In genomic region chr7:140656548-140657515, GRCh38 we compare ENCODE assay signal across 9 cellular contexts. TPM values are rescaled to one million over a fixed set of nuclear protein-coding genes. Genes with fewer than 3 reads are reported as not detected.
DNase-seq lines count a peak whose midpoint lies in the region; ATAC-seq, FAIRE-seq and TF ChIP-seq lines count a peak whose summit lies in the region.
"Had no signal": no experiment of that assay in that cellular context is flagged by ENCODE, and none has a peak within 500 bp of the region (broad histone marks: within the 10 kb centered on the region; RNA-seq: fewer than 3 reads in every experiment).

No MANE protein-coding gene starts in this region.

- no peaks in the 10 kb centered on the region for H3K79me1 ChIP-seq in IMR-90 (ENCODE audit: low read depth in 1 of 2, low read length in 2 of 2)

- peak overlapping the region; percentile 66 for H4K5ac ChIP-seq in IMR-90 (ENCODE audit: low read depth, low read length)

- dilution Hi-C loops in IMR-90 (cut with HindIII; ENCODE audit: low sequenced_read_pairs, unreplicated experiment) = no loop called here

- peak overlapping the region; percentile 43; the same call in 1 of the 2 replicates for H3K4ac ChIP-seq in IMR-90 (ENCODE audit: low read depth, low read length)

- no peaks in the 10 kb centered on the region for H3K36me3 Mint-ChIP-seq in activated CD4-positive, alpha-beta memory T cell treated with anti-CD3 and anti-CD28 coated beads for 36 hours

- H3K9me3 Mint-ChIP-seq in activated CD4-positive, alpha-beta memory T cell treated with anti-CD3 and anti-CD28 coated beads for 36 hours = no peaks in the 10 kb centered on the region

- intact Hi-C loops in IMR-90 (cut with micrococcal nuclease) = no loop called here
- intact Hi-C loops in activated CD4-positive, alpha-beta memory T cell treated with anti-CD3 and anti-CD28 coated beads for 36 hours (cut with micrococcal nuclease) = loop anchor here (1.0 kb wide), 1 partner anchor 15 kb away; the partner anchor contains the start of gene ADCK2

- peaks cover 17% of the 10 kb centered on the region for H3K4me1 Mint-ChIP-seq in activated CD4-positive, alpha-beta memory T cell treated with anti-CD3 and anti-CD28 coated beads for 36 hours (ENCODE audit: low read depth)

- no peak for FAIRE-seq in HTR-8/SVneo (lab: Jason Lieb, UNC)
- FAIRE-seq: TTC549 had no signal

- H3K27me3 ChIP-seq in IMR-90 (ENCODE audit: control insufficient read depth, insufficient read depth, low read length) (peaks cover 3% of the 10 kb centered on the region; the same call in 1 of the 2 replicates), skeletal muscle satellite cell (ENCODE audit: control insufficient read depth, insufficient read depth, low read length) (peaks cover 15% of the 10 kb centered on the region)

- H3K4me2 ChIP-seq in IMR-90 (ENCODE audit: low read depth, low read length) = peak overlapping the region; percentile 92
- H3K4me2 ChIP-seq in skeletal muscle satellite cell (ENCODE audit: low read length) = peak overlapping the region; percentile 80

- H4K20me1 ChIP-seq in IMR-90 (ENCODE audit: insufficient read depth, low read length) = no peaks in the 10 kb centered on the region

- H3K9ac ChIP-seq in IMR-90 (ENCODE audit: low read depth, low read length) = peak overlapping the region; percentile 61
- no peak overlapping the region for H3K9ac ChIP-seq in skeletal muscle satellite cell (ENCODE audit: low read depth, low read length)

- H4K91ac ChIP-seq in IMR-90 (ENCODE audit: insufficient read depth, low read depth, low read length) = peak overlapping the region; percentile 47; the same call in 1 of the 2 replicates

- H2BK20ac ChIP-seq in IMR-90 (ENCODE audit: low read depth, low read length) = no peak overlapping the region

- no peak overlapping the region for H2BK15ac ChIP-seq in IMR-90 (ENCODE audit: low read depth, low read length)

- POLR2A ChIA-PET in IMR-90 (lab: Charles Lee; ENCODE audit: unreplicated experiment) = no interaction called here
- POLR2A ChIA-PET in activated CD4-positive, alpha-beta memory T cell treated with anti-CD3 and anti-CD28 coated beads for 36 hours (lab: Charles Lee) = interaction anchor here (0.9 kb wide), 1 partner anchor 16 kb away, joined by 3 read pairs; the partner anchor contains the start of gene ADCK2

- peak overlapping the region; percentile 12; the same call in 1 of the 2 replicates for H3K4me3 ChIP-seq in IMR-90 (ENCODE audit: insufficient read depth, low read depth, low read length)
- peak overlapping the region; percentile 57 for H3K4me3 ChIP-seq in skeletal muscle satellite cell (ENCODE audit: low read length)

- no peak overlapping the region for H3K56ac ChIP-seq in IMR-90 (ENCODE audit: extremely low read depth, insufficient read depth, low read length)

- peaks cover 4% of the 10 kb centered on the region for H3K27me3 Mint-ChIP-seq in activated CD4-positive, alpha-beta memory T cell treated with anti-CD3 and anti-CD28 coated beads for 36 hours

- in situ Hi-C loops in IMR-90 (cut with MboI; ENCODE audit: low sequenced_read_pairs) = no loop called here

- H3K27ac ChIP-seq in IMR-90 (ENCODE audit: insufficient read depth, low read length) = peak overlapping the region; percentile 50; the same call in 1 of the 2 replicates

- peak; percentile 61 for DNase-seq in EH (ENCODE audit: low read depth)
- DNase-seq in IMR-90 = peak; percentile 70
- DNase-seq in activated CD4-positive, alpha-beta memory T cell treated with anti-CD3 and anti-CD28 coated beads for 36 hours = peak; percentile 66
- DNase-seq in globus pallidus (ENCODE audit: low spot score) = peak; percentile 53
- DNase-seq in COR-L47 (lab: John Stamatoyannopoulos, UW) = no peak
- DNase-seq in HTR-8/SVneo (ENCODE audit: insufficient read length, low spot score) = no peak

- peak overlapping the region; percentile 89 for H2AFZ ChIP-seq in IMR-90 (replicated peaks; ENCODE audit: low read length, poor library complexity)

- no peaks in the 10 kb centered on the region for H3K36me3 ChIP-seq in IMR-90 (ENCODE audit: control insufficient read depth, insufficient read depth, low read length)
- no peaks in the 10 kb centered on the region for H3K36me3 ChIP-seq in skeletal muscle satellite cell (ENCODE audit: insufficient read depth, low read length)

- 61% methylated on average over 3 of the region's 11 CpGs; no CpG with 5 or more reads in 1 of the 2 experiments for WGBS in IMR-90 (ENCODE audit: extremely low coverage in 2 of 2, insufficient read length in 1 of 2), 2 experiments

- TF ChIP-seq POLR2A in IMR-90 (IDR thresholded peaks at IDR 0.05; ENCODE audit: low read depth, low read length) = no peak

- peak overlapping the region; percentile 49 for H3K4me3 Mint-ChIP-seq in activated CD4-positive, alpha-beta memory T cell treated with anti-CD3 and anti-CD28 coated beads for 36 hours

- peak; percentile 98 for ATAC-seq in GM21390 (IDR thresholded peaks at IDR 0.05; ENCODE audit: unreplicated experiment)
- peak; percentile 74 for ATAC-seq in IMR-90 (ENCODE audit: low read depth)

- no peaks in the 10 kb centered on the region for H3K9me1 ChIP-seq in IMR-90 (ENCODE audit: insufficient read depth, low read length)

- BruUV-seq in IMR-90 (replicated peaks; lab: Mats Ljungman, UMichigan) = no TSS peak

- peak overlapping the region; percentile 42; the same call in 1 of the 2 replicates for H3K18ac ChIP-seq in IMR-90 (ENCODE audit: low read depth, low read length)

- H3K14ac ChIP-seq in IMR-90 (replicated peaks; ENCODE audit: low read depth, low read length) = peak overlapping the region; percentile 70

- H3K23ac ChIP-seq in IMR-90 (ENCODE audit: low read depth, low read length) = peak overlapping the region; percentile 55; the same call in 1 of the 2 replicates

- peak overlapping the region; percentile 69 for H2BK120ac ChIP-seq in IMR-90 (ENCODE audit: low read depth, low read length)

- H3K4me1 ChIP-seq in IMR-90 (ENCODE audit: control insufficient read depth, insufficient read depth, low read length) (peaks cover 7% of the 10 kb centered on the region), skeletal muscle satellite cell (ENCODE audit: control insufficient read depth, insufficient read depth, low read length) (no peaks in the 10 kb centered on the region)

- peak overlapping the region; percentile 23 to 77; a peak in 3 of 4 replicates for H4K8ac ChIP-seq in IMR-90 (ENCODE audit: low read depth in 2 of 2, low read length in 2 of 2)

- H3K9me3 ChIP-seq in IMR-90 (ENCODE audit: control insufficient read depth, insufficient read depth, low read length) = no peaks in the 10 kb centered on the region
- H3K9me3 ChIP-seq in skeletal muscle satellite cell (replicated peaks; ENCODE audit: low read length) = no peaks in the 10 kb centered on the region

- no peak overlapping the region for H3K27ac Mint-ChIP-seq in activated CD4-positive, alpha-beta memory T cell treated with anti-CD3 and anti-CD28 coated beads for 36 hours

- no peak overlapping the region for H2BK5ac ChIP-seq in IMR-90 (ENCODE audit: low read depth, low read length, poor library complexity, severe bottlenecking)

- no peak for TF ChIP-seq CTCF in IMR-90 (conservative IDR thresholded peaks at IDR 0.05; ENCODE audit: low read depth, low read length)

- CTCF ChIA-PET in IMR-90 (lab: Yijun Ruan, JAX) = interaction anchor here (1.0 kb wide), 1 partner anchor 139 kb away, joined by 6 read pairs; no protein-coding TSS in a partner anchor
- CTCF ChIA-PET in activated CD4-positive, alpha-beta memory T cell treated with anti-CD3 and anti-CD28 coated beads for 36 hours (lab: Charles Lee) = interaction anchor here (0.6 to 1.6 kb wide), 3 partner anchors 139 to 326 kb away, joined by 3 to 11 read pairs (median 6); no protein-coding TSS in a partner anchor

- no peak for TF ChIP-seq RAD21 in IMR-90 (IDR thresholded peaks at IDR 0.05; ENCODE audit: low read length)

- H2AK9ac ChIP-seq in IMR-90 (replicated peaks; ENCODE audit: low read depth, low read length, poor library complexity) = no peak overlapping the region

- no peak overlapping the region for H2AK5ac ChIP-seq in IMR-90 (ENCODE audit: low read depth, low read length)

TF ChIP-seq in IMR-90, 13 proteins besides CTCF, POLR2A, EP300 and RAD21:
- TF ChIP-seq CEBPB (IDR thresholded peaks at IDR 0.05; ENCODE audit: low read depth, low read length) (peak; percentile 80), RCOR1 (IDR thresholded peaks at IDR 0.05; ENCODE audit: insufficient replicate concordance, low read length) (no peak)

RNA-seq across cellular contexts. Expression of gene ADCK2, which starts 15.9 kb away (rescaled TPM):
- total RNA-seq in IMR-90 (2012; rRNA removed) = 7.5 and 10.0 TPM in 2 replicates
- 6.9 and 7.1 TPM in 2 replicates for polyA plus RNA-seq in IMR-90 (2012; rRNA removed)
- polyA plus RNA-seq in IMR-90 (2012; cell fraction: cytosol; rRNA removed) = 5.8 and 9.5 TPM in 2 replicates
- 5.3 and 5.7 TPM in 2 replicates for polyA plus RNA-seq in IMR-90 (2012; cell fraction: nucleus; rRNA removed; ENCODE audit: low replicate concordance)
- 10 to 100 TPM; 24.2 to 24.4 TPM for total RNA-seq in activated CD4-positive, alpha-beta memory T cell treated with anti-CD3 and anti-CD28 coated beads for 36 hours
- total RNA-seq in skeletal muscle satellite cell (2012; rRNA removed) = 18.0 and 25.3 TPM in 2 replicates

RNA-seq across cellular contexts. Expression of gene DENND2A, which starts 16.2 kb away (rescaled TPM):
- 7.5 and 7.8 TPM in 2 replicates for total RNA-seq in IMR-90 (2012; rRNA removed)
- 7.4 and 10.3 TPM in 2 replicates for polyA plus RNA-seq in IMR-90 (2012; rRNA removed)
- 7.5 and 18.0 TPM in 2 replicates for polyA plus RNA-seq in IMR-90 (2012; cell fraction: cytosol; rRNA removed)
- polyA plus RNA-seq in IMR-90 (2012; cell fraction: nucleus; rRNA removed; ENCODE audit: low replicate concordance) = 14.9 and 25.0 TPM in 2 replicates
- total RNA-seq in activated CD4-positive, alpha-beta memory T cell treated with anti-CD3 and anti-CD28 coated beads for 36 hours = not detected
- total RNA-seq in skeletal muscle satellite cell (2012; rRNA removed) = 0.51 and 2.0 TPM in 2 replicates

RNA-seq across cellular contexts. Expression of gene NDUFB2, which starts 39.7 kb away (rescaled TPM):
- total RNA-seq in IMR-90 (2012; rRNA removed) = 81.7 and 136 TPM in 2 replicates
- 143 and 170 TPM in 2 replicates for polyA plus RNA-seq in IMR-90 (2012; rRNA removed)
- 591 and 666 TPM in 2 replicates for polyA plus RNA-seq in IMR-90 (2012; cell fraction: cytosol; rRNA removed)
- polyA plus RNA-seq in IMR-90 (2012; cell fraction: nucleus; rRNA removed; ENCODE audit: low replicate concordance) = 135 and 207 TPM in 2 replicates
- total RNA-seq in activated CD4-positive, alpha-beta memory T cell treated with anti-CD3 and anti-CD28 coated beads for 36 hours = 100 to 1,000 TPM; 171 to 183 TPM
- 103 and 111 TPM in 2 replicates for total RNA-seq in skeletal muscle satellite cell (2012; rRNA removed)

Comparison
In these comparisons a context has a peak if more than half of its experiments do, and no peak if none do; other contexts are left out.
1. DNase-seq: peak in EH (single experiment), IMR-90 (single experiment), activated CD4-positive, alpha-beta memory T cell treated with anti-CD3 and anti-CD28 coated beads for 36 hours (single experiment) and globus pallidus (single experiment); none in COR-L47 (single experiment) and HTR-8/SVneo (single experiment).